Comparison of ENCODE assay signal across 8 cellular contexts in the genomic region with DNA sequence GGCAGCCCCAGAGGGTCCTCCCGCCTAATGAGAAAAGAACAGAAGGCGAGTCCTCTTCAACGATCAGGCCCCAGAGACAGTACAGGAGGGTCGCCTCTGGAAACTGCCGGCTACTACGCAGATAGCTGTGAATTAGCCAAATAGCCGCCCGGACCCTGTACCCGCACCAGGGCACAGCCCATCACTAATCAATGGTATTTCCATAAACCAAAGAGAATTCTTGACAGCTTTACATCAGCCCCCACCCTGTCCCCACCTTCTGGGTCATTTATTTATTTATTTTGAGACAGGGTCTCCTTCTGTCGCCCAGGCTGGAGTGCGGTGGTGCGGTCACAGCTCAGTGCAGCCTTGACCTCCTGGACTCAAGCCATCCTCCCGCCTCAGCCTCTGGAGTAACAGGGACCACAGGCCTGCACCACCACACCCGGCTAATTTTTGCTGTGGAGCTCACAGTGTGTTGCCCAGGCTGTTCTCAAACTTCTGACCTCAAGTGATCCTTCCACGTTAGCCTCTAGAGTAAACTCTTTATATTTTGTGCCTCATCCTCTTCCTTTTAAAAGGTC. TPM values are rescaled to one million over a fixed set of nuclear protein-coding genes. Genes with fewer than 3 reads are reported as not detected.
A peak's percentile ranks its signal among the peaks of the same experiment; 100 is the strongest.
DNase-seq lines count a peak whose midpoint lies in the region; ATAC-seq and TF ChIP-seq lines count a peak whose summit lies in the region.

No MANE protein-coding gene starts in this region.

- H3K4me3 ChIP-seq in BJ (ENCODE audit: low read depth, low read length) (peak overlapping the region; percentile 69), Karpas-422 (ENCODE audit: low read length) (peak overlapping the region; percentile 70), duodenal mucosa (ENCODE audit: low read depth in 1 of 2, low read length in 2 of 2) (peak overlapping the region; percentile 89 to 90), neural cell (ENCODE audit: low read length) (peak overlapping the region; percentile 88)

- H3K36me3 ChIP-seq in BJ (ENCODE audit: control insufficient read depth, insufficient read depth, low read length) (no peaks in the 10 kb centered on the region), Karpas-422 (ENCODE audit: insufficient read depth, low read length) (no peaks in the 10 kb centered on the region), duodenal mucosa (ENCODE audit: control insufficient read depth in 1 of 2, insufficient read depth in 2 of 2, low read length in 2 of 2) (no peaks in the 10 kb centered on the region), neural cell (ENCODE audit: insufficient read depth, low read length) (no peaks in the 10 kb centered on the region)

- POLR2A ChIA-PET in BJ (lab: Charles Lee) = no interaction called here

- H2AFZ ChIP-seq in Karpas-422 (ENCODE audit: low read length) = peak overlapping the region; percentile 71; the same call in 1 of the 2 replicates
- peak overlapping the region; percentile 83 for H2AFZ ChIP-seq in neural cell (ENCODE audit: low read depth, low read length)

- CTCF ChIA-PET in BJ (lab: Yijun Ruan, JAX) = no interaction called here

- no peak for TF ChIP-seq CTCF in BJ (IDR thresholded peaks at IDR 0.05; ENCODE audit: insufficient read depth, low read depth, low read length)
- no peak for TF ChIP-seq CTCF in neural cell (IDR thresholded peaks at IDR 0.05; ENCODE audit: poor library complexity, severe bottlenecking)

- ATAC-seq in GM19467 (IDR thresholded peaks at IDR 0.05; ENCODE audit: unreplicated experiment) (no peak), HG03045 (IDR thresholded peaks at IDR 0.05; ENCODE audit: unreplicated experiment) (no peak)

- H3F3A ChIP-seq in neural cell (ENCODE audit: insufficient read depth, low read length, poor library complexity, severe bottlenecking) = no peaks in the 10 kb centered on the region

- no peaks in the 10 kb centered on the region for H4K20me1 ChIP-seq in Karpas-422 (ENCODE audit: insufficient read depth, low read depth, low read length)
- no peaks in the 10 kb centered on the region for H4K20me1 ChIP-seq in neural cell (ENCODE audit: insufficient read depth)

- no peak for TF ChIP-seq RAD21 in neural cell (conservative IDR thresholded peaks at IDR 0.05)

- no peak for TF ChIP-seq EP300 in neural cell (conservative IDR thresholded peaks at IDR 0.05; ENCODE audit: poor library complexity, severe bottlenecking)

- H3K4me1 ChIP-seq in Karpas-422 (ENCODE audit: low read length) (peaks cover 12% of the 10 kb centered on the region), duodenal mucosa (ENCODE audit: control insufficient read depth in 1 of 2, insufficient read depth in 2 of 2, low read length in 2 of 2) (peaks cover 13 to 28% of the 10 kb centered on the region in 2 donors)

- H3K9ac ChIP-seq in Karpas-422 (ENCODE audit: low read length) (peak overlapping the region; percentile 84), duodenal mucosa (ENCODE audit: low read depth in 1 of 2, low read length in 2 of 2) (peak overlapping the region; percentile 82 to 86), neural cell (ENCODE audit: low read length) (peak overlapping the region; percentile 91)

- H3K27me3 ChIP-seq in BJ (ENCODE audit: control insufficient read depth, insufficient read depth, low read length) (no peaks in the 10 kb centered on the region), Karpas-422 (ENCODE audit: low read length) (no peaks in the 10 kb centered on the region), duodenal mucosa (ENCODE audit: control insufficient read depth in 1 of 2, insufficient read depth in 2 of 2, low read length in 2 of 2) (no peaks in the 10 kb centered on the region), neural cell (ENCODE audit: insufficient read depth, low read depth, low read length) (no peaks in the 10 kb centered on the region)

- no peaks in the 10 kb centered on the region for H3K9me2 ChIP-seq in Karpas-422 (replicated peaks; ENCODE audit: insufficient read depth, low read length)
- no peaks in the 10 kb centered on the region for H3K9me2 ChIP-seq in neural cell (ENCODE audit: insufficient read depth, low read length)

- H3K79me2 ChIP-seq in Karpas-422 (ENCODE audit: low read length) (peaks cover 7% of the 10 kb centered on the region), neural cell (replicated peaks; ENCODE audit: insufficient read depth, low read length) (peaks cover 17% of the 10 kb centered on the region)

- H3K27ac ChIP-seq in Karpas-422 (ENCODE audit: low read length) = no peak overlapping the region
- peak overlapping the region; percentile 50 for H3K27ac ChIP-seq in duodenal mucosa (ENCODE audit: low read depth, low read length)
- H3K27ac ChIP-seq in neural cell (ENCODE audit: low read length) = peak overlapping the region; percentile 75

- no peaks in the 10 kb centered on the region for H3K9me3 ChIP-seq in Karpas-422 (ENCODE audit: low read length)
- H3K9me3 ChIP-seq in duodenal mucosa (ENCODE audit: control insufficient read depth in 1 of 2, low read length in 2 of 2) = no peaks in the 10 kb centered on the region
- no peaks in the 10 kb centered on the region for H3K9me3 ChIP-seq in neural cell (ENCODE audit: low read length)

- DNase-seq in BJ (ENCODE audit: low read depth) (no peak), Karpas-422 (no peak), GOT3 (lab: John Stamatoyannopoulos, UW) (no peak), SW 1271 (lab: John Stamatoyannopoulos, UW) (no peak)

- peak overlapping the region; percentile 75 for H3K4me2 ChIP-seq in Karpas-422 (ENCODE audit: low read depth, low read length, poor library complexity, severe bottlenecking)
- peak overlapping the region; percentile 58 for H3K4me2 ChIP-seq in neural cell (ENCODE audit: low read length)

TF ChIP-seq in neural cell, 6 proteins besides CTCF, POLR2A, EP300 and RAD21:
- TF ChIP-seq POLR2AphosphoS5 (IDR thresholded peaks at IDR 0.05) = no peak
- no peak for TF ChIP-seq REST (IDR thresholded peaks at IDR 0.05; ENCODE audit: borderline replicate concordance)
- TF ChIP-seq EZH2 (IDR thresholded peaks at IDR 0.05; ENCODE audit: borderline replicate concordance, insufficient read depth, low read length, poor library complexity, severe bottlenecking) = no peak
- no peak for TF ChIP-seq SMC3 (conservative IDR thresholded peaks at IDR 0.05; ENCODE audit: poor library complexity)
- no peak for TF ChIP-seq MXI1 (conservative IDR thresholded peaks at IDR 0.05; ENCODE audit: poor library complexity, severe bottlenecking)
- TF ChIP-seq TAF1 (IDR thresholded peaks at IDR 0.05; ENCODE audit: low read depth) = no peak

RNA-seq across cellular contexts. Expression of gene CLCN7, which starts 0.8 kb away (rescaled TPM):
- polyA plus RNA-seq in BJ (2011; rRNA removed) (19.6 and 36.4 TPM in 2 replicates), neural cell (40.9 and 53.2 TPM in 2 replicates)
- 35.5 and 36.2 TPM in 2 replicates for polyA minus RNA-seq in BJ (2011; rRNA and poly(A)+ RNA removed)
- 8.9 and 29.2 TPM in 2 replicates for total RNA-seq in Karpas-422 (2014; rRNA removed; shearing (Covaris generic); ENCODE audit: low replicate concordance)
- 47.8 and 65.7 TPM in 2 replicates for polyA minus RNA-seq in neural cell

RNA-seq across cellular contexts. Expression of gene PTX4, which starts 13.1 kb away (rescaled TPM):
- polyA plus RNA-seq in BJ (2011; rRNA removed) (not detected in 2 replicates), neural cell (not detected in 2 replicates)
- polyA minus RNA-seq in BJ (2011; rRNA and poly(A)+ RNA removed) = not detected in 2 replicates
- not detected in 2 replicates for total RNA-seq in Karpas-422 (2014; rRNA removed; shearing (Covaris generic); ENCODE audit: low replicate concordance)
- polyA minus RNA-seq in neural cell = not detected in 2 replicates

RNA-seq across cellular contexts. Expression of gene TELO2, which starts 17.5 kb away (rescaled TPM):
- 8.1 and 15.9 TPM in 2 replicates for polyA plus RNA-seq in BJ (2011; rRNA removed)
- polyA minus RNA-seq in BJ (2011; rRNA and poly(A)+ RNA removed) = 3.3 and 6.9 TPM in 2 replicates
- 8.7 and 22.0 TPM in 2 replicates for total RNA-seq in Karpas-422 (2014; rRNA removed; shearing (Covaris generic); ENCODE audit: low replicate concordance)
- polyA plus RNA-seq in neural cell = 50.4 and 55.5 TPM in 2 replicates
- polyA minus RNA-seq in neural cell = 28.0 and 35.1 TPM in 2 replicates

RNA-seq across cellular contexts. Expression of gene CCDC154, which starts 31.3 kb away (rescaled TPM):
- polyA plus RNA-seq in BJ (2011; rRNA removed) = 0.04 and 0.23 TPM in 2 replicates
- not detected in 2 replicates for polyA minus RNA-seq in BJ (2011; rRNA and poly(A)+ RNA removed)
- 0.11 TPM in 1 of 2 replicates, not detected in the other for total RNA-seq in Karpas-422 (2014; rRNA removed; shearing (Covaris generic); ENCODE audit: low replicate concordance)
- polyA plus RNA-seq in neural cell = 3.1 and 3.3 TPM in 2 replicates
- 0.23 and 0.49 TPM in 2 replicates for polyA minus RNA-seq in neural cell

RNA-seq across cellular contexts. Expression of gene PERCC1, which starts 44.8 kb away (rescaled TPM):
- polyA plus RNA-seq in BJ (2011; rRNA removed) (not detected in 2 replicates), neural cell (not detected in 2 replicates)
- polyA minus RNA-seq in BJ (2011; rRNA and poly(A)+ RNA removed) = not detected in 2 replicates
- not detected in 2 replicates for total RNA-seq in Karpas-422 (2014; rRNA removed; shearing (Covaris generic); ENCODE audit: low replicate concordance)
- polyA minus RNA-seq in neural cell = not detected in 2 replicates
